ENCODE assay signal across 8 cellular contexts in genomic region chr7:155298834-155299538, GRCh38. TPM values are rescaled to one million over a fixed set of nuclear protein-coding genes. Genes with fewer than 3 reads are reported as not detected.
DNase-seq lines count a peak whose midpoint lies in the region; TF ChIP-seq lines count a peak whose summit lies in the region.

No MANE protein-coding gene starts in this region.

- peaks cover 25% of the 10 kb centered on the region for H3K4me1 Mint-ChIP-seq in HFFc6 (ENCODE audit: low read depth)

- H3K4me3 ChIP-seq in NB4 (ENCODE audit: low read depth, low read length), result peak overlapping the region; percentile 79

- peak overlapping the region; percentile 86 for H3K27ac Mint-ChIP-seq in HFFc6

- no peak; the same call in 1 of the 2 replicates for TF ChIP-seq CTCF in HFFc6 (IDR thresholded peaks at IDR 0.05)
- TF ChIP-seq CTCF in NB4 (IDR thresholded peaks at IDR 0.05; ENCODE audit: low read depth, low read length), result no peak

- peak overlapping the region; percentile 89 for H3K4me3 Mint-ChIP-seq in HFFc6

- peaks cover 4% of the 10 kb centered on the region; the same call in 1 of the 2 replicates for H3K36me3 Mint-ChIP-seq in HFFc6 (ENCODE audit: low read depth)

- H3K27me3 Mint-ChIP-seq in HFFc6 (ENCODE audit: insufficient read depth), result no peaks in the 10 kb centered on the region

- H3K9me3 Mint-ChIP-seq in HFFc6, result no peaks in the 10 kb centered on the region

- peak; percentile 70 for TF ChIP-seq POLR2A in NB4 (IDR thresholded peaks at IDR 0.05; ENCODE audit: extremely low read depth, insufficient read length)

- DNase-seq in GM04504 (ENCODE audit: low read depth) (peak; percentile 90), HFFc6 (peak; percentile 92), NB4 (ENCODE audit: low read depth) (peak; percentile 99), SK-N-DZ (ENCODE audit: low spot score) (peak; percentile 89), globus pallidus (ENCODE audit: low spot score) (peak; percentile 99), non-pigmented ciliary epithelial cell (ENCODE audit: low read depth) (peak; percentile 95), superior temporal gyrus (ENCODE audit: extremely low spot score) (peak; percentile 99)
- DNase-seq in activated naive CD4-positive, alpha-beta T cell treated with anti-CD3 and anti-CD28 coated beads, Interleukin-2, amount 50 U/mL, for 16 hours, result peak; percentile 95

RNA-seq across cellular contexts. Expression of gene INSIG1, which starts 1.3 kb away (rescaled TPM):
- total RNA-seq in HFFc6 (2021; fragmentation: NEBNext Ultra II Directional; extraction: Animal tissue kit (Norgen Biotek cat#: 25700)), result 10 to 100 TPM in 3 of 6 experiments, 1 to 10 TPM in 3; 7.1 to 11.0 (median 9.9) TPM
- polyA plus RNA-seq in SK-N-DZ (2014; cell fraction: cytosol; rRNA removed), result 59.3 and 60.9 TPM in 2 replicates
- polyA plus RNA-seq in SK-N-DZ (2014; cell fraction: nucleus; rRNA removed), result 47.2 and 56.0 TPM in 2 replicates

Comparison
In these comparisons a context has a peak if more than half of its experiments do, and no peak if none do; other contexts are left out.
1. Peak in every context shown above with its lines: DNase-seq and H3K4me3 ChIP-seq.